In the genomic region with DNA sequence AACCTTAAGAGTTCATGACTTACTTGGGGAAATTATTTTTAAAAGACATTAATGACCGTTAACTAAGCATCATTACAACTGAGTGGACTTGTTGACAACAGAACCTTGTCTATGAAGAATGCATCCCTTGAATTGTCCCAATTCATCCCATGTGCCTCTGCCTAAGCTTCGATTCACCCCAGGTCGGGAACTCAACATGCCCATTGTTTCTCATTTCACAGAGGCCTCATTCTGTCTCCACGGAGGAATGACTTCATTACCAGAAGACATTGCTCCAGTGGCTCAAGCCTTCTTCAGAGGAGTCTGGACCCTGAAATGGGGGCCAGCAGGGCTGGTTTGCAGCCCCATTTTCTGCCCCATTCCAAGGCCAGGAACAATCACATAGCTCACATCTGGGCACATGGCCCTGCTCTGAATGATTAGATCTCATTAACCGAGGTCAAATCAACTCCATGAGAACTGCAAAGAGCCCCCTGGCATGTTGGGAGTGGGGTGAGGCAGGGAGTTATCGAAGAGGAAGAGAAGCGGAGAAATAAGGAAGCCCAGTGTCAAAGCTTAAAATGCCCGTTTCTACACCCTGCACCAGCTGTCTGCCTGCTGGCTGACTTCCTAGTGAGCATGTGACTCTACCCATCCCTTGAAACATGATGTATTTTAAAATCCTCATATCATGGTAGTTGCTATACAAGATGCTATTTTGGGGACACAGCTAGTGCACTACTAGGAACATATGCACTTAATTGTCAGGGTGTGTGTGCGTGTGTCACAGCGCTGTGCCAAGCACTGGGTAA, we compare ENCODE assay signal across 11 cellular contexts.
DNase-seq lines count a peak whose midpoint lies in the region; ATAC-seq and TF ChIP-seq lines count a peak whose summit lies in the region.
"Had no signal": no experiment of that assay in that cellular context is flagged by ENCODE, and none has a peak within 500 bp of the region (broad histone marks: within the 10 kb centered on the region; RNA-seq: fewer than 3 reads in every experiment).

No MANE protein-coding gene starts in this region.

- TF ChIP-seq POLR2A in upper lobe of left lung (IDR thresholded peaks at IDR 0.05) = peak in 1 of 4 donors; percentile 70

- H3K36me3 Mint-ChIP-seq in activated CD8-positive, alpha-beta T cell treated with anti-CD3 and anti-CD28 coated beads for 36 hours (ENCODE audit: low read depth) = no peaks in the 10 kb centered on the region
- H3K36me3 Mint-ChIP-seq: activated CD4-positive, alpha-beta memory T cell treated with anti-CD3 and anti-CD28 coated beads for 36 hours had no signal

- H3K27ac ChIP-seq in colonic mucosa (peak overlapping the region; percentile 21), upper lobe of left lung (peak overlapping the region; percentile 57 to 86 (median 72))

- no peak for TF ChIP-seq EP300 in upper lobe of left lung (IDR thresholded peaks at IDR 0.05)

- TF ChIP-seq CTCF in colonic mucosa (IDR thresholded peaks at IDR 0.05) (no peak), upper lobe of left lung (IDR thresholded peaks at IDR 0.05) (no peak), BE2C (IDR thresholded peaks at IDR 0.05; ENCODE audit: low read depth, low read length) (no peak)
- no peak for TF ChIP-seq CTCF in activated CD8-positive, alpha-beta T cell treated with anti-CD3 and anti-CD28 coated beads for 36 hours (IDR thresholded peaks at IDR 0.05)

- peaks cover 10% of the 10 kb centered on the region for H3K4me1 Mint-ChIP-seq in activated CD8-positive, alpha-beta T cell treated with anti-CD3 and anti-CD28 coated beads for 36 hours (ENCODE audit: low read depth)

- H3K27ac Mint-ChIP-seq in activated CD8-positive, alpha-beta T cell treated with anti-CD3 and anti-CD28 coated beads for 36 hours = no peak overlapping the region
- H3K27ac Mint-ChIP-seq: activated CD4-positive, alpha-beta memory T cell treated with anti-CD3 and anti-CD28 coated beads for 36 hours; stimulated activated naive CD8-positive, alpha-beta T cell treated with anti-CD3 and anti-CD28 coated beads, Interleukin-15, Interleukin-2, amounts not matched to agents 100 ng/mL and 50 ng/mL, for 24 hours had no signal

- DNase-seq in NCI-H2171 treated with DMSO at 0.1 percent for 48 hours (lab: John Stamatoyannopoulos, UW) = peak; percentile 17
- no peak for DNase-seq in NCI-H2171 (lab: John Stamatoyannopoulos, UW)
- DNase-seq in colonic mucosa = no peak
- DNase-seq in myocyte (ENCODE audit: low read depth) = peak; percentile 79
- peak in 1 of 2 donors; percentile 56 for DNase-seq in upper lobe of left lung
- no peak for DNase-seq in activated CD8-positive, alpha-beta T cell treated with anti-CD3 and anti-CD28 coated beads for 36 hours
- no peak for DNase-seq in BE2C
- DNase-seq in cerebellum (ENCODE audit: low spot score) = no peak
- DNase-seq: activated CD4-positive, alpha-beta memory T cell treated with anti-CD3 and anti-CD28 coated beads for 36 hours; NCI-H187 treated with DMSO at 0.1 percent for 48 hours had no signal

- H3K4me3 ChIP-seq in colonic mucosa = no peak overlapping the region
- H3K4me3 ChIP-seq in upper lobe of left lung = peak overlapping the region in 1 of 4 donors; percentile 69
- no peak overlapping the region for H3K4me3 ChIP-seq in BE2C (ENCODE audit: low read depth, low read length)

- no peak overlapping the region for H3K9ac ChIP-seq in colonic mucosa (ENCODE audit: low read depth in 2 of 2, low read length in 2 of 2)

- H3K9me3 Mint-ChIP-seq in activated CD8-positive, alpha-beta T cell treated with anti-CD3 and anti-CD28 coated beads for 36 hours = no peaks in the 10 kb centered on the region
- H3K9me3 Mint-ChIP-seq: activated CD4-positive, alpha-beta memory T cell treated with anti-CD3 and anti-CD28 coated beads for 36 hours; stimulated activated naive CD8-positive, alpha-beta T cell treated with anti-CD3 and anti-CD28 coated beads, Interleukin-15, Interleukin-2, amounts not matched to agents 100 ng/mL and 50 ng/mL, for 24 hours had no signal

- POLR2A ChIA-PET in activated CD8-positive, alpha-beta T cell treated with anti-CD3 and anti-CD28 coated beads for 36 hours (lab: Charles Lee) = no interaction called here

- 67 to 75% methylated on average over 8 to 10 of the region's 10 CpGs for WGBS in upper lobe of left lung, 2 donors

- intact Hi-C loops in colonic mucosa (cut with DNase I) = no loop called here
- intact Hi-C loops in activated CD8-positive, alpha-beta T cell treated with anti-CD3 and anti-CD28 coated beads for 36 hours (cut with micrococcal nuclease) = no loop called here

- H3K27me3 ChIP-seq in colonic mucosa = no peaks in the 10 kb centered on the region
- H3K27me3 ChIP-seq in upper lobe of left lung = no peaks in the 10 kb centered on the region
- no peaks in the 10 kb centered on the region for H3K27me3 ChIP-seq in BE2C

- H3K4me3 Mint-ChIP-seq in activated CD8-positive, alpha-beta T cell treated with anti-CD3 and anti-CD28 coated beads for 36 hours = no peak overlapping the region

- ATAC-seq in upper lobe of left lung (ENCODE audit: low FRiP score in 2 of 2) = peak in 1 of 2 donors; percentile 62
- ATAC-seq in activated CD8-positive, alpha-beta T cell treated with anti-CD3 and anti-CD28 coated beads for 36 hours = no peak

- H3K9me3 ChIP-seq in colonic mucosa (no peaks in the 10 kb centered on the region), upper lobe of left lung (no peaks in the 10 kb centered on the region), BE2C (no peaks in the 10 kb centered on the region)

- H3K36me3 ChIP-seq in colonic mucosa (no peaks in the 10 kb centered on the region), upper lobe of left lung (no peaks in the 10 kb centered on the region), BE2C (no peaks in the 10 kb centered on the region)

- peaks cover 60% of the 10 kb centered on the region for H3K27me3 Mint-ChIP-seq in activated CD8-positive, alpha-beta T cell treated with anti-CD3 and anti-CD28 coated beads for 36 hours

- peaks cover 5% of the 10 kb centered on the region for H3K4me1 ChIP-seq in colonic mucosa
- H3K4me1 ChIP-seq in upper lobe of left lung = peaks cover 16 to 27% (median 21%) of the 10 kb centered on the region in 4 donors
- H3K4me1 ChIP-seq in BE2C = peaks cover 15% of the 10 kb centered on the region

- CTCF ChIA-PET in activated CD8-positive, alpha-beta T cell treated with anti-CD3 and anti-CD28 coated beads for 36 hours (lab: Charles Lee) = interaction anchor here (0.7 to 1.7 kb wide), 4 partner anchors 7 to 153 kb away, joined by 3 read pairs; no protein-coding TSS in a partner anchor

Comparison
In these comparisons a context has a peak if more than half of its experiments do, and no peak if none do; other contexts are left out.
1. DNase-seq: peak in NCI-H2171 treated with DMSO at 0.1 percent for 48 hours (single experiment) and myocyte (single experiment); none in NCI-H2171 (single experiment), colonic mucosa (single experiment), activated CD8-positive, alpha-beta T cell treated with anti-CD3 and anti-CD28 coated beads for 36 hours (single experiment), BE2C (single experiment) and cerebellum (single experiment).